Comparison of ENCODE assay signal across 8 cellular contexts in the genomic region with DNA sequence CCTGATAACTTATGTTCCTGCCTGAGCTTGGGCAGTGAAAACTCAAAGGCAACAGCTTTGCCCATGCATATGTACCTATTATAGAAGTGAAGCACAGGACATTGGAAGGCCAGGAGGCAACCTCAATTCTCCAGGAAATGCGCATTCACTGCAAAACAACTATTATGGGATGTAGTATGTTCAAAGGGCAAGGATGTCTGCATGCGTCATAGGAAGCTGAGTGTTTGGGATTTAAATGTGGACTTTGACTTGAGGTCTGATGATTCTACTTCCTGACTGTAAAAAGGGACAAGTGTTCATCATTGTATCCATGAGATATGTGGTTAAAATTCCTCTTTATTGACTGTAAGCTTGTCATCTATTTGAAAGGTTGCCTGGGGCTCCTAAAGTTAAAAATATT.
DNase-seq lines count a peak whose midpoint lies in the region; ATAC-seq, FAIRE-seq and TF ChIP-seq lines count a peak whose summit lies in the region.
"Not testable (repeated sequence)": the region's sequence is repeated elsewhere in the genome, so short reads cannot be mapped to it uniquely, and the experiment has no call there.

No MANE protein-coding gene starts in this region.

- H3K27ac Mint-ChIP-seq in WTC11 = peak overlapping the region; percentile 25

- not testable (repeated sequence) for H3K27me3 Mint-ChIP-seq in WTC11 (ENCODE audit: low read depth)

- ATAC-seq in WTC11 = 0 out of 2 replicates have a peak, but pooled peaks have one; percentile 32
- ATAC-seq in foreskin keratinocyte = peak; percentile 88
- ATAC-seq in right lobe of liver = peak; percentile 63 to 89 (median 76)

- not testable (repeated sequence) for H3K4me3 ChIP-seq in AG04450 (ENCODE audit: low read depth, low read length); GM23248; H1 (ENCODE audit: extremely low read depth in 1 of 4, insufficient read depth in 2 of 4, low read depth in 3 of 4, low read length in 4 of 4); right lobe of liver; skeletal muscle cell (ENCODE audit: low read depth, low read length)

- H2BK120ac ChIP-seq in H1 (replicated peaks; ENCODE audit: low read depth, low read length) = not testable (repeated sequence)

- H2BK20ac ChIP-seq in H1 (ENCODE audit: low read length) = not testable (repeated sequence)

- peak overlapping the region; percentile 47; the same call in 1 of the 2 replicates for H2AFZ ChIP-seq in GM23248
- H2AFZ ChIP-seq in H1 (ENCODE audit: low read length) = not testable (repeated sequence)

- TF ChIP-seq RAD21 in H1 (IDR thresholded peaks at IDR 0.05 in 1 of 2, conservative IDR thresholded peaks at IDR 0.05 in 1 of 2; ENCODE audit: low read depth in 2 of 2, low read length in 2 of 2) = not testable (repeated sequence)

- not testable (repeated sequence) for H2BK15ac ChIP-seq in H1 (ENCODE audit: low read length)

- not testable (repeated sequence) for H3K56ac ChIP-seq in H1 (replicated peaks; ENCODE audit: insufficient read length, low read depth, low read length)

- peaks cover 39% of the 10 kb centered on the region for H3K4me1 Mint-ChIP-seq in WTC11

- DNase-seq in AG04450 (ENCODE audit: low read depth, low spot score) = peak; percentile 29
- DNase-seq in GM23248 = peak; percentile 56
- DNase-seq in NCI-H460 (ENCODE audit: extremely low read depth, low read depth) = peak; percentile 58
- not testable (repeated sequence) for DNase-seq in WTC11 (ENCODE audit: low spot score); right lobe of liver
- DNase-seq in H1 (ENCODE audit: low read depth in 1 of 2, low spot score in 2 of 2) = peak in 1 of 2 experiments; percentile 7
- peak; percentile 57 to 79 for DNase-seq in foreskin keratinocyte
- DNase-seq in skeletal muscle cell (ENCODE audit: low read depth) = peak; percentile 57

- FAIRE-seq in H1 (lab: Jason Lieb, UNC) = peak; percentile 39

- not testable (repeated sequence) for H3K18ac ChIP-seq in H1 (ENCODE audit: extremely low read depth, low read length)

- H3K9me3 Mint-ChIP-seq in WTC11 = peaks cover 24% of the 10 kb centered on the region

- H4K5ac ChIP-seq in H1 (ENCODE audit: insufficient read length, low read depth, low read length) = not testable (repeated sequence)

- CTCF ChIA-PET in AG04450 (lab: Charles Lee); WTC11 (lab: Charles Lee): not testable (repeated sequence)
- CTCF ChIA-PET in H1 (lab: Charles Lee; ENCODE audit: partially characterized antibody) = interaction anchor here (1.2 kb wide), 1 partner anchor 10 kb away, joined by 3 read pairs; no protein-coding TSS in a partner anchor

- TF ChIP-seq EP300 in H1 (IDR thresholded peaks at IDR 0.05; ENCODE audit: borderline replicate concordance in 1 of 2, low read depth in 2 of 2, low read length in 2 of 2) = not testable (repeated sequence)

- H3K27ac ChIP-seq in AG04450 (ENCODE audit: low read depth, low read length) = peak overlapping the region; percentile 57
- peak overlapping the region; percentile 65 for H3K27ac ChIP-seq in GM23248
- not testable (repeated sequence) for H3K27ac ChIP-seq in H1 (ENCODE audit: low read depth, low read length); right lobe of liver
- H3K27ac ChIP-seq in foreskin keratinocyte = peak overlapping the region; percentile 25

- H3K23me2 ChIP-seq in H1 (ENCODE audit: low read depth, low read length) = not testable (repeated sequence)

- not testable (repeated sequence) for TF ChIP-seq CTCF in AG04450 (IDR thresholded peaks at IDR 0.05; ENCODE audit: low read depth, low read length); WTC11 (IDR thresholded peaks at IDR 0.05); H1 (IDR thresholded peaks at IDR 0.05; ENCODE audit: control extremely low read depth in 1 of 3, insufficient read depth in 1 of 3, low read depth in 1 of 3, low read length in 3 of 3); foreskin keratinocyte (conservative IDR thresholded peaks at IDR 0.05); right lobe of liver (IDR thresholded peaks at IDR 0.05)

- H3K4me1 ChIP-seq in GM23248 (ENCODE audit: insufficient read depth); H1 (replicated peaks in 1 of 4; ENCODE audit: control insufficient read depth in 3 of 4, insufficient read depth in 4 of 4, low read length in 3 of 4); right lobe of liver: not testable (repeated sequence)
- peaks cover 10% of the 10 kb centered on the region for H3K4me1 ChIP-seq in foreskin keratinocyte

- H3K4me2 ChIP-seq in GM23248 (ENCODE audit: unreplicated experiment); H1 (ENCODE audit: insufficient read depth in 1 of 2, low read depth in 2 of 2, low read length in 2 of 2): not testable (repeated sequence)

- WGBS in GM23248 (ENCODE audit: low coverage in 1 of 2, low lambda C conversion rate in 2 of 2, missing lambda C conversion rate in 2 of 2), 2 experiments = 56 to 59% methylated on average over 2 of the region's 2 CpGs
- WGBS in H1 (ENCODE audit: extremely low coverage in 1 of 2, insufficient coverage in 1 of 2, insufficient read length in 1 of 2, insufficient replicate concordance in 2 of 2, low coverage in 1 of 2, low lambda C conversion rate in 2 of 2, missing lambda C conversion rate in 1 of 2), 2 experiments = 87% methylated on average over 2 of the region's 2 CpGs; no CpG with 5 or more reads in 1 of the 2 experiments
- WGBS in right lobe of liver (ENCODE audit: insufficient coverage, low coverage, low lambda C conversion rate, missing lambda C conversion rate) = 25% methylated on average over 2 of the region's 2 CpGs

- not testable (repeated sequence) for H2AK5ac ChIP-seq in H1 (ENCODE audit: low read depth, low read length)

- in situ Hi-C loops in GM23248 (cut with MboI) = loop anchor here (25.0 kb wide), 2 partner anchors 270 to 495 kb away; no protein-coding TSS in a partner anchor

- TF ChIP-seq POLR2A in H1 (IDR thresholded peaks at IDR 0.05; ENCODE audit: control extremely low read depth in 1 of 2, low read depth in 2 of 2, low read length in 2 of 2); right lobe of liver (IDR thresholded peaks at IDR 0.05): not testable (repeated sequence)

- H3K4me3 Mint-ChIP-seq in WTC11 = not testable (repeated sequence)

- H3K36me3 Mint-ChIP-seq in WTC11 = peaks cover 17% of the 10 kb centered on the region

- not testable (repeated sequence) for H3K27me3 ChIP-seq in AG04450 (ENCODE audit: control insufficient read depth, insufficient read depth, low read length); GM23248 (replicated peaks; ENCODE audit: insufficient read depth); H1 (replicated peaks in 1 of 4; ENCODE audit: control insufficient read depth in 3 of 4, extremely low read depth in 1 of 4, insufficient read depth in 3 of 4, low read length in 3 of 4); foreskin keratinocyte; right lobe of liver

- H3K79me1 ChIP-seq in H1 (ENCODE audit: low read depth, low read length) = not testable (repeated sequence)

- H4K20me1 ChIP-seq in GM23248 (ENCODE audit: insufficient read depth); H1 (replicated peaks in 1 of 2; ENCODE audit: control insufficient read depth in 1 of 2, insufficient read depth in 2 of 2, low read length in 2 of 2): not testable (repeated sequence)

- intact Hi-C loops in right lobe of liver (cut with DNase I) = not testable (repeated sequence)

- not testable (repeated sequence) for H3K36me3 ChIP-seq in GM23248 (ENCODE audit: low read depth); H1 (ENCODE audit: control insufficient read depth in 2 of 4, insufficient read depth in 4 of 4, low read length in 3 of 4); right lobe of liver

- not testable (repeated sequence) for H3K9me2 ChIP-seq in GM23248 (ENCODE audit: insufficient read depth)

- not testable (repeated sequence) for H3F3A ChIP-seq in GM23248 (ENCODE audit: insufficient read depth)

- not testable (repeated sequence) for H3K9me3 ChIP-seq in AG04450 (ENCODE audit: control insufficient read depth, insufficient read depth, low read length); GM23248 (ENCODE audit: low read depth); H1 (ENCODE audit: insufficient read depth in 2 of 2, low read depth in 1 of 2, low read length in 1 of 2); right lobe of liver

- POLR2A ChIA-PET in AG04450 (lab: Yijun Ruan, JAX) = interaction anchor here (0.6 kb wide), 1 partner anchor 184 kb away, joined by 8 read pairs; no protein-coding TSS in a partner anchor
- POLR2A ChIA-PET in WTC11 (lab: Charles Lee); H1 (lab: Charles Lee; ENCODE audit: partially characterized antibody): not testable (repeated sequence)

- not testable (repeated sequence) for H3K14ac ChIP-seq in H1 (ENCODE audit: insufficient read length)

- not testable (repeated sequence) for H3K4ac ChIP-seq in H1 (replicated peaks; ENCODE audit: insufficient read length, low read depth, low read length)

- not testable (repeated sequence) for H4K8ac ChIP-seq in H1 (ENCODE audit: extremely low read depth, insufficient read depth, low read length)

- H4K91ac ChIP-seq in H1 (replicated peaks; ENCODE audit: insufficient read length, low read length) = not testable (repeated sequence)

- H2BK12ac ChIP-seq in H1 (ENCODE audit: low read depth, low read length) = not testable (repeated sequence)

- not testable (repeated sequence) for H3K23ac ChIP-seq in H1 (ENCODE audit: insufficient read length)

- not testable (repeated sequence) for H3K79me2 ChIP-seq in GM23248 (ENCODE audit: insufficient read depth); H1 (ENCODE audit: control insufficient read depth in 1 of 2, insufficient read depth in 2 of 2, low read length in 2 of 2)

- H3K9ac ChIP-seq in GM23248 = peak overlapping the region; percentile 32; the same call in 1 of the 2 replicates
- not testable (repeated sequence) for H3K9ac ChIP-seq in H1 (replicated peaks in 1 of 4; ENCODE audit: extremely low read depth in 1 of 4, low read depth in 3 of 4, low read length in 3 of 4)

- H2BK5ac ChIP-seq in H1 (ENCODE audit: low read depth, low read length) = not testable (repeated sequence)

Comparison
In these comparisons a context has a peak if more than half of its experiments do, and no peak if none do; other contexts are left out.
1. ATAC-seq: peak in every context shown above with its lines; median percentile 88 in foreskin keratinocyte; 76 in right lobe of liver; 32 in WTC11.